Comparison of ENCODE assay signal across 8 cellular contexts in the genomic region with DNA sequence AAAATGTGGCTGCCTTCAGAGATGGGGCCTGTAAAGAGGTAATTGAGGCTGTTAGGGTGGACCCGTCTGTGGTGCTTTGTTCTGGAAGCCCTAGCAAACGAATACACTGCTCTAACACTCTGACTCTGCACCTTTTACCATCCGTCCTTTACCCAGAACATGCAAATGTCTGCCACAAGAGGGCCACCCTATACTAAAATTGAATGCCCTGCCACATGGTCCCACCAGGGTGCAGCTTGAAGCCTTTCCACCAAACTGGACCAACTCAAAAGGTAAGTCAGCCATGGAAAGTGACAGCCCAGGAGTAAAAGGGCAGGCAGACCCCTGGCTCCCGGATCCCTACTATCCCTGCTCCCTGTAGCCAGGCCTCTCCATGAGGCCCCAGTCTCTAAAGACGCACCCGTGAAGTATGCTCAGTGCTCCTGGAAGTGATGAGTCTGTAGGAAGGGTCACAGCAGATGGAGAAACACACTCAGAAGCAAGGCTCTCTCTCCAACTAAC. TPM values are rescaled to one million over a fixed set of nuclear protein-coding genes. Genes with fewer than 3 reads are reported as not detected.
DNase-seq lines count a peak whose midpoint lies in the region; ATAC-seq and TF ChIP-seq lines count a peak whose summit lies in the region.

No MANE protein-coding gene starts in this region.

- H3K36me3 Mint-ChIP-seq in activated naive CD4-positive, alpha-beta T cell treated with anti-CD3 and anti-CD28 coated beads for 36 hours (ENCODE audit: low read depth): no peaks in the 10 kb centered on the region
- no peaks in the 10 kb centered on the region for H3K36me3 Mint-ChIP-seq in glutamatergic neuron (ENCODE audit: unreplicated experiment)

- no peaks in the 10 kb centered on the region for H3K9me3 Mint-ChIP-seq in activated naive CD4-positive, alpha-beta T cell treated with anti-CD3 and anti-CD28 coated beads for 36 hours
- H3K9me3 Mint-ChIP-seq in glutamatergic neuron (ENCODE audit: unreplicated experiment): no peaks in the 10 kb centered on the region

- H3K4me1 Mint-ChIP-seq in activated naive CD4-positive, alpha-beta T cell treated with anti-CD3 and anti-CD28 coated beads for 36 hours (ENCODE audit: low read depth): no peaks in the 10 kb centered on the region
- H3K4me1 Mint-ChIP-seq in glutamatergic neuron (ENCODE audit: low read depth, unreplicated experiment): peaks cover 6% of the 10 kb centered on the region

- intact Hi-C loops in activated naive CD4-positive, alpha-beta T cell treated with anti-CD3 and anti-CD28 coated beads for 36 hours (cut with micrococcal nuclease): loop anchor here (1.0 kb wide), 5 partner anchors 34 to 459 kb away; no protein-coding TSS in a partner anchor

- no peak for ATAC-seq in HG02970 (IDR thresholded peaks at IDR 0.05; ENCODE audit: low FRiP score, unreplicated experiment)

- H3K27ac Mint-ChIP-seq in activated naive CD4-positive, alpha-beta T cell treated with anti-CD3 and anti-CD28 coated beads for 36 hours: no peak overlapping the region
- H3K27ac Mint-ChIP-seq in glutamatergic neuron (ENCODE audit: unreplicated experiment): peak overlapping the region; percentile 8

- in situ Hi-C loops in SK-MEL-5 (cut with HindIII; ENCODE audit: low pct_unique_long_range_greater_than_20kb, low sequenced_read_pairs): no loop called here

- H3K36me3 ChIP-seq in GM06990 (ENCODE audit: control insufficient read depth, insufficient read depth, low read length): no peaks in the 10 kb centered on the region

- no peak overlapping the region for H3K4me3 ChIP-seq in GM06990 (replicated peaks; ENCODE audit: low read depth, low read length)

- DNase-seq in GM06990 (ENCODE audit: extremely low read depth, insufficient read length): peak; percentile 44
- DNase-seq in HCEC 1CT: peak; percentile 76
- DNase-seq in MV-4-11 (lab: John Stamatoyannopoulos, UW): peak; percentile 70
- DNase-seq in SK-MEL-5 (ENCODE audit: low read depth, low spot score): peak; percentile 91
- DNase-seq in activated naive CD4-positive, alpha-beta T cell treated with anti-CD3 and anti-CD28 coated beads for 36 hours: peak; percentile 78
- DNase-seq in glutamatergic neuron: peak; percentile 69
- peak; percentile 69 for DNase-seq in putamen (ENCODE audit: low spot score)

- no peaks in the 10 kb centered on the region; the same call in 1 of the 2 replicates for H3K27me3 ChIP-seq in GM06990 (replicated peaks; ENCODE audit: control insufficient read depth, insufficient read depth, low read length)

- no peak overlapping the region for H3K4me3 Mint-ChIP-seq in activated naive CD4-positive, alpha-beta T cell treated with anti-CD3 and anti-CD28 coated beads for 36 hours
- H3K4me3 Mint-ChIP-seq in glutamatergic neuron (ENCODE audit: unreplicated experiment): no peak overlapping the region

- peak; percentile 82 for TF ChIP-seq CTCF in GM06990 (IDR thresholded peaks at IDR 0.05; ENCODE audit: insufficient read depth, low read length, poor library complexity, severe bottlenecking)
- peak; percentile 93 for TF ChIP-seq CTCF in glutamatergic neuron (IDR thresholded peaks at IDR 0.05; ENCODE audit: partially characterized antibody, unreplicated experiment)

- peaks cover 2% of the 10 kb centered on the region for H3K27me3 Mint-ChIP-seq in activated naive CD4-positive, alpha-beta T cell treated with anti-CD3 and anti-CD28 coated beads for 36 hours (ENCODE audit: low read depth)
- peaks cover 1% of the 10 kb centered on the region for H3K27me3 Mint-ChIP-seq in glutamatergic neuron (ENCODE audit: unreplicated experiment)

- CTCF ChIA-PET in activated naive CD4-positive, alpha-beta T cell treated with anti-CD3 and anti-CD28 coated beads for 36 hours (lab: Charles Lee): interaction anchor here (0.7 to 1.8 kb wide), 11 partner anchors 10 to 361 kb away, joined by 3 to 16 read pairs (median 4); no protein-coding TSS in a partner anchor

RNA-seq across cellular contexts. Expression of a gene that starts 5.8 kb away (rescaled TPM):
- 14.3 and 14.7 TPM in 2 replicates for total RNA-seq in SK-MEL-5 (2014; rRNA removed; shearing (Covaris generic))
- polyA plus RNA-seq in SK-MEL-5 (2015; cell fraction: cytosol; rRNA removed): 5.5 and 7.0 TPM in 2 replicates
- 4.3 and 5.2 TPM in 2 replicates for polyA plus RNA-seq in SK-MEL-5 (2015; cell fraction: nucleus; rRNA removed)
- total RNA-seq in activated naive CD4-positive, alpha-beta T cell treated with anti-CD3 and anti-CD28 coated beads for 36 hours: under 1 TPM in 1 of 2 experiments, not detected in 1; 0.19 TPM
- total RNA-seq in glutamatergic neuron (ENCODE audit: unreplicated experiment): 0.69 TPM

RNA-seq across cellular contexts. Expression of a gene that starts 32.9 kb away (rescaled TPM):
- 180 and 190 TPM in 2 replicates for total RNA-seq in SK-MEL-5 (2014; rRNA removed; shearing (Covaris generic))
- polyA plus RNA-seq in SK-MEL-5 (2015; cell fraction: cytosol; rRNA removed): 247 and 260 TPM in 2 replicates
- polyA plus RNA-seq in SK-MEL-5 (2015; cell fraction: nucleus; rRNA removed): 41.7 and 43.9 TPM in 2 replicates
- 10 to 100 TPM; 68.9 to 69.7 TPM for total RNA-seq in activated naive CD4-positive, alpha-beta T cell treated with anti-CD3 and anti-CD28 coated beads for 36 hours
- 233 TPM for total RNA-seq in glutamatergic neuron (ENCODE audit: unreplicated experiment)
